Comparison of ENCODE assay signal across 18 cellular contexts in genomic region chr5:56054651-56055050, GRCh38. TPM values are rescaled to one million over a fixed set of nuclear protein-coding genes. Genes with fewer than 3 reads are reported as not detected.
DNase-seq lines count a peak whose midpoint lies in the region; ATAC-seq, FAIRE-seq and TF ChIP-seq lines count a peak whose summit lies in the region.
"Had no signal": no experiment of that assay in that cellular context is flagged by ENCODE, and none has a peak within 500 bp of the region (broad histone marks: within the 10 kb centered on the region; RNA-seq: fewer than 3 reads in every experiment).

No MANE protein-coding gene starts in this region.

- H3K36me3 ChIP-seq in IMR-90 (ENCODE audit: control insufficient read depth, insufficient read depth, low read length) (no peaks in the 10 kb centered on the region), mesenchymal stem cell (ENCODE audit: control insufficient read depth in 1 of 2, insufficient read depth in 2 of 2, low read depth in 1 of 2, low read length in 2 of 2) (no peaks in the 10 kb centered on the region), Karpas-422 (ENCODE audit: insufficient read depth, low read length) (no peaks in the 10 kb centered on the region)

- no peak overlapping the region for H2BK5ac ChIP-seq in IMR-90 (ENCODE audit: low read depth, low read length, poor library complexity, severe bottlenecking)
- H2BK5ac ChIP-seq in mesenchymal stem cell (ENCODE audit: low read depth, low read length, poor library complexity, severe bottlenecking): no peak overlapping the region

- H4K91ac ChIP-seq in IMR-90 (ENCODE audit: insufficient read depth, low read depth, low read length): no peak overlapping the region
- H4K91ac ChIP-seq in mesenchymal stem cell (ENCODE audit: low read length): no peak overlapping the region

- H3K14ac ChIP-seq in IMR-90 (replicated peaks; ENCODE audit: low read depth, low read length): no peak overlapping the region
- no peak overlapping the region for H3K14ac ChIP-seq in mesenchymal stem cell (ENCODE audit: low read length in 2 of 2)

- TF ChIP-seq CTCF in A549 (IDR thresholded peaks at IDR 0.05): no peak
- TF ChIP-seq CTCF in IMR-90 (conservative IDR thresholded peaks at IDR 0.05; ENCODE audit: low read depth, low read length): no peak

- POLR2A ChIA-PET in A549 (lab: Yijun Ruan, JAX): no interaction called here
- POLR2A ChIA-PET in IMR-90 (lab: Charles Lee; ENCODE audit: unreplicated experiment): no interaction called here
- POLR2A ChIA-PET in activated CD4-positive, alpha-beta T cell treated with anti-CD3 and anti-CD28 coated beads, Interleukin-2, amount 10 ng/mL, durations not matched to agents 7 days and 5 days (lab: Charles Lee): interaction anchor here (0.5 kb wide), 1 partner anchor 72 kb away, joined by 3 read pairs; no protein-coding TSS in a partner anchor

- no peak overlapping the region for H2BK20ac ChIP-seq in IMR-90 (ENCODE audit: low read depth, low read length)

- peaks cover 2% of the 10 kb centered on the region for H3K27me3 Mint-ChIP-seq in activated CD4-positive, alpha-beta T cell treated with anti-CD3 and anti-CD28 coated beads, Interleukin-2, amount 10 ng/mL, durations not matched to agents 7 days and 5 days

- H3K9me3 ChIP-seq in A549: peaks cover 13% of the 10 kb centered on the region
- H3K9me3 ChIP-seq in IMR-90 (ENCODE audit: control insufficient read depth, insufficient read depth, low read length): no peaks in the 10 kb centered on the region; the same call in 1 of the 2 replicates
- peaks cover 10% of the 10 kb centered on the region for H3K9me3 ChIP-seq in mesenchymal stem cell (ENCODE audit: control insufficient read depth, low read length)
- H3K9me3 ChIP-seq in Karpas-422 (ENCODE audit: low read length): no peaks in the 10 kb centered on the region

- no peak overlapping the region for H3K4me3 Mint-ChIP-seq in activated CD4-positive, alpha-beta T cell treated with anti-CD3 and anti-CD28 coated beads, Interleukin-2, amount 10 ng/mL, durations not matched to agents 7 days and 5 days
- H3K4me3 Mint-ChIP-seq: GM23338 had no signal

- peaks cover 42% of the 10 kb centered on the region for H3K4me1 ChIP-seq in A549
- peaks cover 3% of the 10 kb centered on the region for H3K4me1 ChIP-seq in IMR-90 (ENCODE audit: control insufficient read depth, insufficient read depth, low read length)
- H3K4me1 ChIP-seq in mesenchymal stem cell (ENCODE audit: control insufficient read depth, insufficient read depth, low read depth, low read length): peaks cover 5% of the 10 kb centered on the region
- H3K4me1 ChIP-seq in Karpas-422 (ENCODE audit: low read length): no peaks in the 10 kb centered on the region

- no peak overlapping the region for H2BK15ac ChIP-seq in IMR-90 (ENCODE audit: low read depth, low read length)
- H2BK15ac ChIP-seq in mesenchymal stem cell (ENCODE audit: low read depth, poor library complexity, severe bottlenecking): no peak overlapping the region

- no peak for TF ChIP-seq EP300 in A549 (IDR thresholded peaks at IDR 0.05)

- H4K8ac ChIP-seq in IMR-90 (ENCODE audit: low read depth in 2 of 2, low read length in 2 of 2): no peak overlapping the region
- no peak overlapping the region for H4K8ac ChIP-seq in mesenchymal stem cell (ENCODE audit: low read length)

- H2BK12ac ChIP-seq in mesenchymal stem cell (ENCODE audit: low read length in 2 of 2): no peak overlapping the region

- intact Hi-C loops in IMR-90 (cut with micrococcal nuclease): loop anchor here (5.0 kb wide), 1 partner anchor 57 kb away; no protein-coding TSS in a partner anchor

- no peak for FAIRE-seq in A549 (lab: Jason Lieb, UNC)

- no peak overlapping the region for H3K27ac Mint-ChIP-seq in activated CD4-positive, alpha-beta T cell treated with anti-CD3 and anti-CD28 coated beads, Interleukin-2, amount 10 ng/mL, durations not matched to agents 7 days and 5 days
- H3K27ac Mint-ChIP-seq: GM23338 had no signal

- H3K4me3 ChIP-seq in A549 (no peak overlapping the region), IMR-90 (ENCODE audit: insufficient read depth, low read depth, low read length) (no peak overlapping the region), mesenchymal stem cell (ENCODE audit: insufficient read depth in 1 of 2, low read depth in 1 of 2, low read length in 2 of 2) (no peak overlapping the region), Karpas-422 (ENCODE audit: low read length) (no peak overlapping the region)
- H3K4me3 ChIP-seq: GM23338, PC-9 had no signal

- H3K27me3 ChIP-seq in IMR-90 (ENCODE audit: control insufficient read depth, insufficient read depth, low read length): no peaks in the 10 kb centered on the region
- H3K27me3 ChIP-seq in mesenchymal stem cell (ENCODE audit: control insufficient read depth in 1 of 2, insufficient read depth in 1 of 2, low read length in 2 of 2): no peaks in the 10 kb centered on the region
- no peaks in the 10 kb centered on the region for H3K27me3 ChIP-seq in Karpas-422 (ENCODE audit: low read length)

- DNase-seq in A549 (ENCODE audit: low read depth in 1 of 2, low spot score in 1 of 2): no peak
- peak; percentile 36 for DNase-seq in IMR-90
- DNase-seq in fibroblast of gingiva (ENCODE audit: low read depth): peak; percentile 81
- DNase-seq in mesenchymal stem cell: peak; percentile 50
- no peak for DNase-seq in Karpas-422
- DNase-seq in activated CD4-positive, alpha-beta T cell treated with anti-CD3 and anti-CD28 coated beads, Interleukin-2, amount 10 ng/mL, durations not matched to agents 7 days and 5 days: no peak
- DNase-seq in NCI-H1417 (lab: John Stamatoyannopoulos, UW): no peak
- DNase-seq: Caco-2, DMS79, GDM1, NCI-H1092 treated with DMSO at 0.1 percent for 48 hours, NCI-H1694 treated with DMSO at 0.1 percent for 48 hours, NCI-H446, NCI-H748 treated with DMSO at 0.1 percent for 48 hours, PC-9 had no signal

- H3K4me1 Mint-ChIP-seq in activated CD4-positive, alpha-beta T cell treated with anti-CD3 and anti-CD28 coated beads, Interleukin-2, amount 10 ng/mL, durations not matched to agents 7 days and 5 days: peaks cover 77% of the 10 kb centered on the region
- H3K4me1 Mint-ChIP-seq: GM23338 had no signal

- no peak for ATAC-seq in A549
- ATAC-seq in IMR-90 (ENCODE audit: low read depth): no peak
- ATAC-seq in HG03469 (IDR thresholded peaks at IDR 0.05; ENCODE audit: unreplicated experiment): no peak
- ATAC-seq: GM23338 had no signal

- H3K79me1 ChIP-seq in IMR-90 (ENCODE audit: low read depth in 1 of 2, low read length in 2 of 2) (no peaks in the 10 kb centered on the region), mesenchymal stem cell (replicated peaks; ENCODE audit: low read length, poor library complexity, severe bottlenecking) (no peaks in the 10 kb centered on the region)

- dilution Hi-C loops in IMR-90 (cut with HindIII; ENCODE audit: low sequenced_read_pairs, unreplicated experiment): no loop called here

- H2BK120ac ChIP-seq in IMR-90 (ENCODE audit: low read depth, low read length): no peak overlapping the region
- no peak overlapping the region for H2BK120ac ChIP-seq in mesenchymal stem cell (ENCODE audit: low read depth, low read length)

- no peaks in the 10 kb centered on the region for H4K20me1 ChIP-seq in IMR-90 (ENCODE audit: insufficient read depth, low read length)
- no peaks in the 10 kb centered on the region for H4K20me1 ChIP-seq in Karpas-422 (ENCODE audit: insufficient read depth, low read depth, low read length)

- H3K9me2 ChIP-seq in Karpas-422 (replicated peaks; ENCODE audit: insufficient read depth, low read length): no peaks in the 10 kb centered on the region

- no peaks in the 10 kb centered on the region for H3K79me2 ChIP-seq in Karpas-422 (ENCODE audit: low read length)

- peaks cover 21% of the 10 kb centered on the region for H3K9me3 Mint-ChIP-seq in activated CD4-positive, alpha-beta T cell treated with anti-CD3 and anti-CD28 coated beads, Interleukin-2, amount 10 ng/mL, durations not matched to agents 7 days and 5 days

- H3K36me3 Mint-ChIP-seq in activated CD4-positive, alpha-beta T cell treated with anti-CD3 and anti-CD28 coated beads, Interleukin-2, amount 10 ng/mL, durations not matched to agents 7 days and 5 days (ENCODE audit: low read depth): peaks cover 38% of the 10 kb centered on the region

- H3K23ac ChIP-seq in IMR-90 (ENCODE audit: low read depth, low read length) (no peak overlapping the region), mesenchymal stem cell (ENCODE audit: low read length in 2 of 2) (no peak overlapping the region)

- H2AFZ ChIP-seq in IMR-90 (replicated peaks; ENCODE audit: low read length, poor library complexity): no peak overlapping the region
- H2AFZ ChIP-seq in mesenchymal stem cell (ENCODE audit: low read depth, low read length): no peak overlapping the region
- no peak overlapping the region for H2AFZ ChIP-seq in Karpas-422 (ENCODE audit: low read length)
- H2AFZ ChIP-seq: GM23338, PC-9 had no signal

- no peak overlapping the region for H2AK9ac ChIP-seq in IMR-90 (replicated peaks; ENCODE audit: low read depth, low read length, poor library complexity)

- in situ Hi-C loops in IMR-90 (cut with MboI; ENCODE audit: low sequenced_read_pairs): no loop called here

- H3K4ac ChIP-seq in IMR-90 (ENCODE audit: low read depth, low read length): no peak overlapping the region
- H3K4ac ChIP-seq in mesenchymal stem cell (ENCODE audit: low read depth in 1 of 2, low read length in 2 of 2): no peak overlapping the region

- H3K27ac ChIP-seq in A549: peak overlapping the region in 1 of 2 experiments; percentile 28; a peak in 1 of 6 replicates
- no peak overlapping the region for H3K27ac ChIP-seq in IMR-90 (ENCODE audit: insufficient read depth, low read length)
- H3K27ac ChIP-seq in mesenchymal stem cell (ENCODE audit: low read length, poor library complexity, severe bottlenecking): no peak overlapping the region
- no peak overlapping the region for H3K27ac ChIP-seq in Karpas-422 (ENCODE audit: low read length)
- H3K27ac ChIP-seq: C4-2B, PC-9 had no signal

- no peak for TF ChIP-seq POLR2A in A549 (IDR thresholded peaks at IDR 0.05; ENCODE audit: low read length)
- no peak for TF ChIP-seq POLR2A in IMR-90 (IDR thresholded peaks at IDR 0.05; ENCODE audit: low read depth, low read length)

- no peak overlapping the region for H4K5ac ChIP-seq in IMR-90 (ENCODE audit: low read depth, low read length)

- no peak overlapping the region for H2AK5ac ChIP-seq in IMR-90 (ENCODE audit: low read depth, low read length)
- H2AK5ac ChIP-seq in mesenchymal stem cell (ENCODE audit: low read length, severe bottlenecking): no peak overlapping the region

- H3K18ac ChIP-seq in IMR-90 (ENCODE audit: low read depth, low read length): no peak overlapping the region
- peak overlapping the region in 1 of 2 experiments; percentile 38 for H3K18ac ChIP-seq in mesenchymal stem cell (ENCODE audit: low read depth in 1 of 2, low read length in 2 of 2)

- H3K4me2 ChIP-seq in A549: peak overlapping the region; percentile 4; the same call in 1 of the 3 replicates
- no peak overlapping the region for H3K4me2 ChIP-seq in IMR-90 (ENCODE audit: low read depth, low read length)
- no peak overlapping the region for H3K4me2 ChIP-seq in mesenchymal stem cell (ENCODE audit: low read length, poor library complexity, severe bottlenecking)
- H3K4me2 ChIP-seq in Karpas-422 (ENCODE audit: low read depth, low read length, poor library complexity, severe bottlenecking): no peak overlapping the region
- H3K4me2 ChIP-seq: GM23338, PC-9 had no signal

- 0 out of 2 replicates have a peak, but pooled peaks cover 4% of the 10 kb centered on the region for H3K9me1 ChIP-seq in IMR-90 (ENCODE audit: insufficient read depth, low read length)

- CTCF ChIA-PET in A549 (lab: Yijun Ruan, JAX): interaction anchor here (0.6 kb wide), 1 partner anchor 9 kb away, joined by 3 read pairs; no protein-coding TSS in a partner anchor
- CTCF ChIA-PET in IMR-90 (lab: Yijun Ruan, JAX): no interaction called here
- CTCF ChIA-PET in activated CD4-positive, alpha-beta T cell treated with anti-CD3 and anti-CD28 coated beads, Interleukin-2, amount 10 ng/mL, durations not matched to agents 7 days and 5 days (lab: Charles Lee): interaction anchor here (0.9 kb wide), 1 partner anchor 8 kb away, joined by 4 read pairs; no protein-coding TSS in a partner anchor

- BruUV-seq in IMR-90 (replicated peaks; lab: Mats Ljungman, UMichigan): no TSS peak

- WGBS in A549 (ENCODE audit: missing lambda C conversion rate): 74% methylated on average over 2 of the region's 2 CpGs
- WGBS in IMR-90 (ENCODE audit: extremely low coverage in 2 of 2, insufficient read length in 1 of 2), 2 experiments: no CpG with 5 or more reads among the region's 2 CpGs
- 81% methylated on average over 2 of the region's 2 CpGs for WGBS in mesenchymal stem cell

- no peak overlapping the region for H3K9ac ChIP-seq in IMR-90 (ENCODE audit: low read depth, low read length)
- no peak overlapping the region for H3K9ac ChIP-seq in mesenchymal stem cell (ENCODE audit: low read length)
- H3K9ac ChIP-seq in Karpas-422 (ENCODE audit: low read length): no peak overlapping the region

- no peak overlapping the region for H3K56ac ChIP-seq in IMR-90 (ENCODE audit: extremely low read depth, insufficient read depth, low read length)

- TF ChIP-seq RAD21 in A549 (conservative IDR thresholded peaks at IDR 0.05 in 1 of 2, IDR thresholded peaks at IDR 0.05 in 1 of 2) (no peak), IMR-90 (IDR thresholded peaks at IDR 0.05; ENCODE audit: low read length) (no peak)

RNA-seq across cellular contexts. Expression of gene IL6ST, which starts 59.9 kb away (rescaled TPM):
- 183 and 198 TPM in 2 replicates for polyA plus RNA-seq in A549 (2011; rRNA removed)
- polyA plus RNA-seq in A549 (2012; cell fraction: cytosol; rRNA removed): 12.5 and 13.6 TPM in 2 replicates
- 5.4 and 9.5 TPM in 2 replicates for polyA plus RNA-seq in A549 (2012; cell fraction: nucleus; rRNA removed)
- 45.1 to 53.9 TPM (median 46.2 TPM) in 3 replicates for polyA plus RNA-seq in A549 (2017; fragmentation: RNase III; extraction: RNeasy Plus Mini Kit Qiagen cat#74134 plus additional on column Dnase treatment)
- polyA minus RNA-seq in A549 (2011; rRNA and poly(A)+ RNA removed): 135 and 145 TPM in 2 replicates
- 506 and 533 TPM in 2 replicates for total RNA-seq in IMR-90 (2012; rRNA removed)
- 90.6 and 93.1 TPM in 2 replicates for polyA plus RNA-seq in IMR-90 (2012; rRNA removed)
- 8.4 and 8.7 TPM in 2 replicates for polyA plus RNA-seq in IMR-90 (2012; cell fraction: cytosol; rRNA removed)
- 3.7 and 44.6 TPM in 2 replicates for polyA plus RNA-seq in IMR-90 (2012; cell fraction: nucleus; rRNA removed; ENCODE audit: low replicate concordance)
- 1,394 TPM for polyA plus RNA-seq in mesenchymal stem cell (2013, experiment 1 of 2)
- 1,387 TPM for polyA plus RNA-seq in mesenchymal stem cell (2013, experiment 2 of 2)
- total RNA-seq in Karpas-422 (2014; rRNA removed; shearing (Covaris generic); ENCODE audit: low replicate concordance): 0.58 and 1.5 TPM in 2 replicates
- total RNA-seq in activated CD4-positive, alpha-beta T cell treated with anti-CD3 and anti-CD28 coated beads, Interleukin-2, amount 10 ng/mL, durations not matched to agents 7 days and 5 days: 100 to 1,000 TPM; 117 to 130 TPM

Comparison
In these comparisons a context has a peak if more than half of its experiments do, and no peak if none do; other contexts are left out.
1. DNase-seq: peak in IMR-90 (single experiment), fibroblast of gingiva (single experiment) and mesenchymal stem cell (single experiment); none in A549 (0 of 2), Karpas-422 (single experiment), activated CD4-positive, alpha-beta T cell treated with anti-CD3 and anti-CD28 coated beads, Interleukin-2, amount 10 ng/mL, durations not matched to agents 7 days and 5 days (single experiment) and NCI-H1417 (0 of 3).
2. RNA of gene IL6ST, which starts 59.9 kb away (total RNA-seq): 506 to 533 TPM in IMR-90 and 117 to 130 TPM in activated CD4-positive, alpha-beta T cell treated with anti-CD3 and anti-CD28 coated beads, Interleukin-2, amount 10 ng/mL, durations not matched to agents 7 days and 5 days; 0.58 to 1.5 TPM in Karpas-422; every median in the first group is over 10 times any median in the second.